ENCODE assay signal across 20 cellular contexts in genomic region chr3:144865886-144866285, GRCh38.
DNase-seq lines count a peak whose midpoint lies in the region; TF ChIP-seq lines count a peak whose summit lies in the region.
"Had no signal": no experiment of that assay in that cellular context is flagged by ENCODE, and none has a peak within 500 bp of the region (broad histone marks: within the 10 kb centered on the region; RNA-seq: fewer than 3 reads in every experiment).

No MANE protein-coding gene starts in this region.

- DNase-seq in NCI-H2227 (lab: John Stamatoyannopoulos, UW; ENCODE audit: unreplicated experiment) = peak; percentile 2
- no peak for DNase-seq in NCI-H2227 treated with DMSO at 0.1 percent for 48 hours (lab: John Stamatoyannopoulos, UW)
- DNase-seq in adipocyte (ENCODE audit: low read depth) = peak; percentile 3
- peak; percentile 49 for DNase-seq in mesendoderm
- DNase-seq in tibial nerve (ENCODE audit: low spot score in 2 of 2) = no peak
- no peak for DNase-seq in WERI-Rb-1
- no peak for DNase-seq in SK-N-SH
- DNase-seq in smooth muscle cell (lab: John Stamatoyannopoulos, UW; ENCODE audit: unreplicated experiment) = no peak
- DNase-seq: ACHN; AML-193; BE2C; Caco-2; CD4-positive, CD25-positive, alpha-beta regulatory T cell; CD8-positive, alpha-beta T cell; DMS153; DND-41; GM23248; H9 had no signal

- H3K9ac ChIP-seq in adipocyte (ENCODE audit: low read length) = no peak overlapping the region
- H3K9ac ChIP-seq in mesendoderm (ENCODE audit: low read length) = no peak overlapping the region
- no peak overlapping the region for H3K9ac ChIP-seq in SK-N-SH
- no peak overlapping the region for H3K9ac ChIP-seq in smooth muscle cell (ENCODE audit: low read depth)
- H3K9ac ChIP-seq: GM23248 had no signal

- H3K56ac ChIP-seq in mesendoderm (ENCODE audit: low read length) = no peak overlapping the region

- H3K18ac ChIP-seq in mesendoderm (ENCODE audit: low read length) = no peak overlapping the region

- H3K79me1 ChIP-seq in mesendoderm (ENCODE audit: low read length) = no peaks in the 10 kb centered on the region

- TF ChIP-seq POLR2A in tibial nerve (IDR thresholded peaks at IDR 0.05) = no peak

- no peaks in the 10 kb centered on the region for H3K9me3 ChIP-seq in adipocyte (ENCODE audit: control insufficient read depth, low read length)
- no peaks in the 10 kb centered on the region for H3K9me3 ChIP-seq in tibial nerve
- no peaks in the 10 kb centered on the region for H3K9me3 ChIP-seq in WERI-Rb-1 (ENCODE audit: severe bottlenecking)
- H3K9me3 ChIP-seq in SK-N-SH = no peaks in the 10 kb centered on the region
- no peaks in the 10 kb centered on the region for H3K9me3 ChIP-seq in smooth muscle cell (replicated peaks; ENCODE audit: low read depth)
- H3K9me3 ChIP-seq: BE2C, Caco-2 had no signal

- H4K5ac ChIP-seq in mesendoderm (ENCODE audit: low read length) = no peak overlapping the region

- H2BK5ac ChIP-seq in mesendoderm (ENCODE audit: low read length) = no peak overlapping the region

- H3K4me3 ChIP-seq in adipocyte (ENCODE audit: low read length) (no peak overlapping the region), mesendoderm (ENCODE audit: low read length) (no peak overlapping the region), tibial nerve (no peak overlapping the region), WERI-Rb-1 (ENCODE audit: low read depth, low read length) (no peak overlapping the region), SK-N-SH (ENCODE audit: low read depth in 2 of 2, low read length in 1 of 2) (no peak overlapping the region), smooth muscle cell (no peak overlapping the region)
- H3K4me3 ChIP-seq: GM23248 had no signal

- TF ChIP-seq CTCF in tibial nerve (IDR thresholded peaks at IDR 0.05) = no peak
- TF ChIP-seq CTCF in WERI-Rb-1 (IDR thresholded peaks at IDR 0.05; ENCODE audit: low read depth, low read length) = no peak
- TF ChIP-seq CTCF in SK-N-SH (IDR thresholded peaks at IDR 0.05) = no peak
- no peak for TF ChIP-seq CTCF in smooth muscle cell (IDR thresholded peaks at IDR 0.05; ENCODE audit: borderline replicate concordance, insufficient read depth, poor library complexity, severe bottlenecking)

- no peak overlapping the region for H3K23ac ChIP-seq in mesendoderm (ENCODE audit: low read length)

- no peak overlapping the region for H2AK5ac ChIP-seq in mesendoderm (ENCODE audit: low read length)

- H2AFZ ChIP-seq in SK-N-SH (ENCODE audit: low read depth) (no peak overlapping the region), smooth muscle cell (ENCODE audit: low read depth) (no peak overlapping the region)
- H2AFZ ChIP-seq: GM23248 had no signal

- no peak for TF ChIP-seq RAD21 in SK-N-SH (IDR thresholded peaks at IDR 0.05; ENCODE audit: low read length)

- H2BK120ac ChIP-seq in mesendoderm (ENCODE audit: low read depth, low read length) = no peak overlapping the region

- no peak overlapping the region for H3K4ac ChIP-seq in mesendoderm (ENCODE audit: low read depth, low read length)

- H3K27me3 ChIP-seq in adipocyte (replicated peaks; ENCODE audit: control insufficient read depth, insufficient read depth, low read length) = no peaks in the 10 kb centered on the region
- no peaks in the 10 kb centered on the region for H3K27me3 ChIP-seq in mesendoderm (ENCODE audit: insufficient read depth, low read length, poor library complexity)
- H3K27me3 ChIP-seq in tibial nerve = no peaks in the 10 kb centered on the region
- H3K27me3 ChIP-seq in WERI-Rb-1 (ENCODE audit: insufficient read depth, low read depth, severe bottlenecking) = no peaks in the 10 kb centered on the region
- no peaks in the 10 kb centered on the region; the same call in 1 of the 2 replicates for H3K27me3 ChIP-seq in SK-N-SH (ENCODE audit: insufficient read depth)
- no peaks in the 10 kb centered on the region for H3K27me3 ChIP-seq in smooth muscle cell (ENCODE audit: low read depth)
- H3K27me3 ChIP-seq: BE2C had no signal

- H3K79me2 ChIP-seq in mesendoderm (ENCODE audit: control insufficient read depth, insufficient read depth, low read length) (no peaks in the 10 kb centered on the region), SK-N-SH (ENCODE audit: insufficient read depth) (no peaks in the 10 kb centered on the region), smooth muscle cell (ENCODE audit: low read depth) (no peaks in the 10 kb centered on the region)

- H3K36me3 ChIP-seq in adipocyte (ENCODE audit: control insufficient read depth, insufficient read depth, low read length, severe bottlenecking) (no peaks in the 10 kb centered on the region), mesendoderm (ENCODE audit: control insufficient read depth, insufficient read depth, low read length) (no peaks in the 10 kb centered on the region), tibial nerve (no peaks in the 10 kb centered on the region), WERI-Rb-1 (no peaks in the 10 kb centered on the region), SK-N-SH (replicated peaks in 1 of 2; ENCODE audit: control insufficient read depth in 1 of 2, insufficient read depth in 2 of 2, low read length in 1 of 2) (no peaks in the 10 kb centered on the region), smooth muscle cell (ENCODE audit: low read depth) (no peaks in the 10 kb centered on the region)
- H3K36me3 ChIP-seq: BE2C had no signal

- no peaks in the 10 kb centered on the region for H3F3A ChIP-seq in SK-N-SH (replicated peaks; ENCODE audit: insufficient read depth)
- no peaks in the 10 kb centered on the region for H3F3A ChIP-seq in smooth muscle cell (ENCODE audit: low read depth)

- no peaks in the 10 kb centered on the region for H3K9me2 ChIP-seq in SK-N-SH

- H3K27ac ChIP-seq in mesendoderm (ENCODE audit: low read depth, low read length) = no peak overlapping the region
- H3K27ac ChIP-seq in tibial nerve = no peak overlapping the region
- no peak overlapping the region for H3K27ac ChIP-seq in WERI-Rb-1
- no peak overlapping the region for H3K27ac ChIP-seq in SK-N-SH (ENCODE audit: low read depth in 2 of 2, low read length in 1 of 2)
- no peak overlapping the region for H3K27ac ChIP-seq in smooth muscle cell (ENCODE audit: low read depth)
- H3K27ac ChIP-seq: 22Rv1, C4-2B, GM23248 had no signal

- H4K8ac ChIP-seq in mesendoderm (ENCODE audit: low read depth, low read length) = no peak overlapping the region

- no peak for TF ChIP-seq EP300 in tibial nerve (IDR thresholded peaks at IDR 0.05)
- TF ChIP-seq EP300 in SK-N-SH (IDR thresholded peaks at IDR 0.05; ENCODE audit: borderline replicate concordance in 1 of 2, low read depth in 1 of 2, low read length in 1 of 2) = no peak

- H4K20me1 ChIP-seq in SK-N-SH (ENCODE audit: insufficient read depth) (no peaks in the 10 kb centered on the region), smooth muscle cell (ENCODE audit: low read depth) (no peaks in the 10 kb centered on the region)

- CTCF ChIA-PET in SK-N-SH (lab: Yijun Ruan, JAX) = no interaction called here

- H2BK15ac ChIP-seq in mesendoderm (replicated peaks; ENCODE audit: low read depth) = no peak overlapping the region

- H3K4me2 ChIP-seq in mesendoderm (ENCODE audit: low read length) = no peak overlapping the region
- no peak overlapping the region for H3K4me2 ChIP-seq in SK-N-SH
- H3K4me2 ChIP-seq in smooth muscle cell = no peak overlapping the region

- POLR2A ChIA-PET in SK-N-SH (lab: Yijun Ruan, JAX) = no interaction called here

- H3K4me1 ChIP-seq in adipocyte (ENCODE audit: control insufficient read depth, insufficient read depth, low read length) (peaks cover 28% of the 10 kb centered on the region), mesendoderm (ENCODE audit: control insufficient read depth, low read depth, low read length) (no peaks in the 10 kb centered on the region), tibial nerve (no peaks in the 10 kb centered on the region), SK-N-SH (ENCODE audit: control insufficient read depth in 1 of 2, insufficient read depth in 2 of 2, low read depth in 1 of 2, low read length in 1 of 2) (no peaks in the 10 kb centered on the region), smooth muscle cell (ENCODE audit: low read depth) (no peaks in the 10 kb centered on the region)
- H3K4me1 ChIP-seq: Caco-2 had no signal

TF ChIP-seq in SK-N-SH, 30 proteins besides CTCF, POLR2A, EP300 and RAD21 (continues in another document):
- TF ChIP-seq RFX5 (IDR thresholded peaks at IDR 0.05; ENCODE audit: low read length) = no peak
- TF ChIP-seq, protein P1, sequence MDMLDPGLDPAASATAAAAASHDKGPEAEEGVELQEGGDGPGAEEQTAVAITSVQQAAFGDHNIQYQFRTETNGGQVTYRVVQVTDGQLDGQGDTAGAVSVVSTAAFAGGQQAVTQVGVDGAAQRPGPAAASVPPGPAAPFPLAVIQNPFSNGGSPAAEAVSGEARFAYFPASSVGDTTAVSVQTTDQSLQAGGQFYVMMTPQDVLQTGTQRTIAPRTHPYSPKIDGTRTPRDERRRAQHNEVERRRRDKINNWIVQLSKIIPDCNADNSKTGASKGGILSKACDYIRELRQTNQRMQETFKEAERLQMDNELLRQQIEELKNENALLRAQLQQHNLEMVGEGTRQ (IDR thresholded peaks at IDR 0.05; ENCODE audit: borderline replicate concordance, low read depth, low read length) = no peak
- no peak for TF ChIP-seq NRF1 (IDR thresholded peaks at IDR 0.05; ENCODE audit: low read depth, low read length)
- no peak for TF ChIP-seq GATA2 (CRISPR knock-in tag; IDR thresholded peaks at IDR 0.05)
- TF ChIP-seq EZH2phosphoT487 (IDR thresholded peaks at IDR 0.05; ENCODE audit: borderline replicate concordance, low read depth) = no peak
- no peak for TF ChIP-seq ELF1 (IDR thresholded peaks at IDR 0.05)
- TF ChIP-seq TCF12 (IDR thresholded peaks at IDR 0.05) = no peak
- no peak for TF ChIP-seq MXI1 (IDR thresholded peaks at IDR 0.05; ENCODE audit: low read depth, low read length)
- TF ChIP-seq SIN3A (IDR thresholded peaks at IDR 0.05; ENCODE audit: borderline replicate concordance, low read depth, low read length) = no peak
- TF ChIP-seq TEAD4 (IDR thresholded peaks at IDR 0.05; ENCODE audit: borderline replicate concordance, insufficient read depth) = no peak
- no peak for TF ChIP-seq MAX (IDR thresholded peaks at IDR 0.05; ENCODE audit: low read depth)

Comparison
In these comparisons a context has a peak if more than half of its experiments do, and no peak if none do; other contexts are left out.
1. DNase-seq: peak in NCI-H2227 (single experiment), adipocyte (single experiment) and mesendoderm (single experiment); none in NCI-H2227 treated with DMSO at 0.1 percent for 48 hours (single experiment), tibial nerve (0 of 2), WERI-Rb-1 (single experiment), SK-N-SH (single experiment) and smooth muscle cell (single experiment).